ENCODE assay signal across 19 cellular contexts in genomic region chr3:66438045-66438444, GRCh38.
"Had no signal": no experiment of that assay in that cellular context is flagged by ENCODE, and none has a peak within 500 bp of the region (broad histone marks: within the 10 kb centered on the region; RNA-seq: fewer than 3 reads in every experiment).

No MANE protein-coding gene starts in this region.

- H3K9me3 ChIP-seq: ascending aorta, breast epithelium, gastrocnemius medialis, heart left ventricle, pancreas, SK-N-SH, suprapubic skin had no signal

- H3K4me2 ChIP-seq: SK-N-SH had no signal

- H3K4me3 ChIP-seq: ascending aorta, breast epithelium, gastrocnemius medialis, heart left ventricle, pancreas, suprapubic skin had no signal

- H3K9me3 Mint-ChIP-seq: activated naive CD4-positive, alpha-beta T cell treated with anti-CD3 and anti-CD28 coated beads, Interleukin-2, amount 50 U/mL, for 24 hours; activated T-cell treated with anti-CD3 and anti-CD28 coated beads, Interleukin-2, amount 50 U/mL, for 72 hours; naive B cell; type B pancreatic cell had no signal

- H3K9ac ChIP-seq: SK-N-SH had no signal

- H3K27me3 ChIP-seq: ascending aorta, breast epithelium, gastrocnemius medialis, heart left ventricle, pancreas, suprapubic skin had no signal

- H3K36me3 ChIP-seq: ascending aorta, breast epithelium, gastrocnemius medialis, heart left ventricle, pancreas, suprapubic skin had no signal

- DNase-seq: activated CD4-positive, alpha-beta T cell treated with anti-CD3 and anti-CD28 coated beads, Interleukin-2, amount 50 U/mL, for 1 hour; activated gamma-delta T cell; activated T-cell treated with anti-CD3 and anti-CD28 coated beads, Interleukin-2, amount 50 U/mL, for 72 hours; cerebellar nuclear complex; effector CD4-positive, alpha-beta T cell; gastrocnemius medialis; heart left ventricle; kidney glomerular epithelial cell; left ventricle myocardium superior; naive B cell; pancreas; SK-N-SH; stimulated activated naive CD4-positive, alpha-beta T cell had no signal

- H3K27ac ChIP-seq: ascending aorta, gastrocnemius medialis, pancreas, suprapubic skin had no signal

- FAIRE-seq: pancreas had no signal

- H3K27ac Mint-ChIP-seq: activated naive CD4-positive, alpha-beta T cell treated with anti-CD3 and anti-CD28 coated beads, Interleukin-2, amount 50 U/mL, for 24 hours; activated T-cell treated with anti-CD3 and anti-CD28 coated beads, Interleukin-2, amount 50 U/mL, for 72 hours; type B pancreatic cell had no signal

- H3K4me3 Mint-ChIP-seq: activated naive CD4-positive, alpha-beta T cell treated with anti-CD3 and anti-CD28 coated beads, Interleukin-2, amount 50 U/mL, for 24 hours; activated T-cell treated with anti-CD3 and anti-CD28 coated beads, Interleukin-2, amount 50 U/mL, for 72 hours; type B pancreatic cell had no signal

- H3K27me3 Mint-ChIP-seq: activated naive CD4-positive, alpha-beta T cell treated with anti-CD3 and anti-CD28 coated beads, Interleukin-2, amount 50 U/mL, for 24 hours; type B pancreatic cell had no signal

- ATAC-seq: activated CD4-positive, CD25-positive, alpha-beta regulatory T cell treated with anti-CD3 and anti-CD28 coated beads, Interleukin-2, amount 50 U/mL, for 24 hours; activated T-cell treated with anti-CD3 and anti-CD28 coated beads, Interleukin-2, amount 50 U/mL, for 72 hours; gastrocnemius medialis; heart left ventricle; left ventricle myocardium superior; pancreas had no signal
